In genomic region chr1:63142001-63142400, GRCh38 we compare ENCODE assay signal across 1 cellular context.
TF ChIP-seq lines count a peak whose summit lies in the region.

No MANE protein-coding gene starts in this region.

TF ChIP-seq in GM23338, 12 proteins besides CTCF, POLR2A, EP300 and RAD21 (continued from another document):
- TF ChIP-seq, protein P1, sequence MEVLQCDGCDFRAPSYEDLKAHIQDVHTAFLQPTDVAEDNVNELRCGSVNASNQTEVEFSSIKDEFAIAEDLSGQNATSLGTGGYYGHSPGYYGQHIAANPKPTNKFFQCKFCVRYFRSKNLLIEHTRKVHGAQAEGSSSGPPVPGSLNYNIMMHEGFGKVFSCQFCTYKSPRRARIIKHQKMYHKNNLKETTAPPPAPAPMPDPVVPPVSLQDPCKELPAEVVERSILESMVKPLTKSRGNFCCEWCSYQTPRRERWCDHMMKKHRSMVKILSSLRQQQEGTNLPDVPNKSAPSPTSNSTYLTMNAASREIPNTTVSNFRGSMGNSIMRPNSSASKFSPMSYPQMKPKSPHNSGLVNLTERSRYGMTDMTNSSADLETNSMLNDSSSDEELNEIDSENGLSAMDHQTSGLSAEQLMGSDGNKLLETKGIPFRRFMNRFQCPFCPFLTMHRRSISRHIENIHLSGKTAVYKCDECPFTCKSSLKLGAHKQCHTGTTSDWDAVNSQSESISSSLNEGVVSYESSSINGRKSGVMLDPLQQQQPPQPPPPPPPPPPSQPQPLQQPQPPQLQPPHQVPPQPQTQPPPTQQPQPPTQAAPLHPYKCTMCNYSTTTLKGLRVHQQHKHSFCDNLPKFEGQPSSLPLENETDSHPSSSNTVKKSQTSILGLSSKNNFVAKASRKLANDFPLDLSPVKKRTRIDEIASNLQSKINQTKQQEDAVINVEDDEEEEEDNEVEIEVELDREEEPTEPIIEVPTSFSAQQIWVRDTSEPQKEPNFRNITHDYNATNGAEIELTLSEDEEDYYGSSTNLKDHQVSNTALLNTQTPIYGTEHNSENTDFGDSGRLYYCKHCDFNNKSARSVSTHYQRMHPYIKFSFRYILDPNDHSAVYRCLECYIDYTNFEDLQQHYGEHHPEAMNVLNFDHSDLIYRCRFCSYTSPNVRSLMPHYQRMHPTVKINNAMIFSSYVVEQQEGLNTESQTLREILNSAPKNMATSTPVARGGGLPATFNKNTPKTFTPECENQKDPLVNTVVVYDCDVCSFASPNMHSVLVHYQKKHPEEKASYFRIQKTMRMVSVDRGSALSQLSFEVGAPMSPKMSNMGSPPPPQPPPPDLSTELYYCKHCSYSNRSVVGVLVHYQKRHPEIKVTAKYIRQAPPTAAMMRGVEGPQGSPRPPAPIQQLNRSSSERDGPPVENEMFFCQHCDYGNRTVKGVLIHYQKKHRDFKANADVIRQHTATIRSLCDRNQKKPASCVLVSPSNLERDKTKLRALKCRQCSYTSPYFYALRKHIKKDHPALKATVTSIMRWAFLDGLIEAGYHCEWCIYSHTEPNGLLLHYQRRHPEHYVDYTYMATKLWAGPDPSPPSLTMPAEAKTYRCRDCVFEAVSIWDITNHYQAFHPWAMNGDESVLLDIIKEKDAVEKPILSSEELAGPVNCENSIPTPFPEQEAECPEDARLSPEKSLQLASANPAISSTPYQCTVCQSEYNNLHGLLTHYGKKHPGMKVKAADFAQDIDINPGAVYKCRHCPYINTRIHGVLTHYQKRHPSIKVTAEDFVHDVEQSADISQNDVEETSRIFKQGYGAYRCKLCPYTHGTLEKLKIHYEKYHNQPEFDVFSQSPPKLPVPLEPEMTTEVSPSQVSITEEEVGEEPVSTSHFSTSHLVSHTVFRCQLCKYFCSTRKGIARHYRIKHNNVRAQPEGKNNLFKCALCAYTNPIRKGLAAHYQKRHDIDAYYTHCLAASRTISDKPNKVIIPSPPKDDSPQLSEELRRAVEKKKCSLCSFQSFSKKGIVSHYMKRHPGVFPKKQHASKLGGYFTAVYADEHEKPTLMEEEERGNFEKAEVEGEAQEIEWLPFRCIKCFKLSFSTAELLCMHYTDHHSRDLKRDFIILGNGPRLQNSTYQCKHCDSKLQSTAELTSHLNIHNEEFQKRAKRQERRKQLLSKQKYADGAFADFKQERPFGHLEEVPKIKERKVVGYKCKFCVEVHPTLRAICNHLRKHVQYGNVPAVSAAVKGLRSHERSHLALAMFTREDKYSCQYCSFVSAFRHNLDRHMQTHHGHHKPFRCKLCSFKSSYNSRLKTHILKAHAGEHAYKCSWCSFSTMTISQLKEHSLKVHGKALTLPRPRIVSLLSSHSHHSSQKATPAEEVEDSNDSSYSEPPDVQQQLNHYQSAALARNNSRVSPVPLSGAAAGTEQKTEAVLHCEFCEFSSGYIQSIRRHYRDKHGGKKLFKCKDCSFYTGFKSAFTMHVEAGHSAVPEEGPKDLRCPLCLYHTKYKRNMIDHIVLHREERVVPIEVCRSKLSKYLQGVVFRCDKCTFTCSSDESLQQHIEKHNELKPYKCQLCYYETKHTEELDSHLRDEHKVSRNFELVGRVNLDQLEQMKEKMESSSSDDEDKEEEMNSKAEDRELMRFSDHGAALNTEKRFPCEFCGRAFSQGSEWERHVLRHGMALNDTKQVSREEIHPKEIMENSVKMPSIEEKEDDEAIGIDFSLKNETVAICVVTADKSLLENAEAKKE (CRISPR knock-in tag; IDR thresholded peaks at IDR 0.05) = no peak
- TF ChIP-seq ZNF114 (CRISPR knock-in tag; IDR thresholded peaks at IDR 0.05) (no peak), REST (IDR thresholded peaks at IDR 0.05; ENCODE audit: unreplicated experiment) (no peak), EZH2phosphoT487 (IDR thresholded peaks at IDR 0.05; ENCODE audit: unreplicated experiment) (no peak), ZNF331 (CRISPR knock-in tag; IDR thresholded peaks at IDR 0.05; ENCODE audit: low read depth) (no peak), NANOG (IDR thresholded peaks at IDR 0.05; ENCODE audit: borderline replicate concordance) (no peak)
- TF ChIP-seq, protein P2, sequence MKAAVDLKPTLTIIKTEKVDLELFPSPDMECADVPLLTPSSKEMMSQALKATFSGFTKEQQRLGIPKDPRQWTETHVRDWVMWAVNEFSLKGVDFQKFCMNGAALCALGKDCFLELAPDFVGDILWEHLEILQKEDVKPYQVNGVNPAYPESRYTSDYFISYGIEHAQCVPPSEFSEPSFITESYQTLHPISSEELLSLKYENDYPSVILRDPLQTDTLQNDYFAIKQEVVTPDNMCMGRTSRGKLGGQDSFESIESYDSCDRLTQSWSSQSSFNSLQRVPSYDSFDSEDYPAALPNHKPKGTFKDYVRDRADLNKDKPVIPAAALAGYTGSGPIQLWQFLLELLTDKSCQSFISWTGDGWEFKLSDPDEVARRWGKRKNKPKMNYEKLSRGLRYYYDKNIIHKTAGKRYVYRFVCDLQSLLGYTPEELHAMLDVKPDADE (IDR thresholded peaks at IDR 0.05) = no peak
